Comparison of ENCODE assay signal across 17 cellular contexts in genomic region chr5:2184563-2185540, GRCh38.
"Had no signal": no experiment of that assay in that cellular context is flagged by ENCODE, and none has a peak within 500 bp of the region (broad histone marks: within the 10 kb centered on the region; RNA-seq: fewer than 3 reads in every experiment).

No MANE protein-coding gene starts in this region.

- ATAC-seq: esophagus mucosa, T-cell had no signal

- H3K27ac Mint-ChIP-seq: activated CD4-positive, alpha-beta T cell treated with anti-CD3 and anti-CD28 coated beads, Interleukin-2, amount 10 ng/mL, durations not matched to agents 7 days and 5 days; activated naive CD4-positive, alpha-beta T cell treated with anti-CD3 and anti-CD28 coated beads, Interleukin-2, amount 50 U/mL, for 24 hours had no signal

- H3K27ac ChIP-seq: cardiac muscle cell, hepatocyte had no signal

- H3K36me3 ChIP-seq: adrenal gland, cardiac muscle cell had no signal

- DNase-seq: activated CD4-positive, alpha-beta T cell treated with anti-CD3 and anti-CD28 coated beads, Interleukin-2, amount 10 ng/mL, durations not matched to agents 7 days and 5 days; activated effector memory CD4-positive, alpha-beta T cell treated with Interleukin-2 at 50 U/mL for 16 hours; midbrain; right cardiac atrium; SK-N-SH; small intestine; stimulated activated CD4-positive, alpha-beta T cell treated with anti-CD3 and anti-CD28 coated beads, Interleukin-4, amount 100 ng/mL, for 4 hours; stimulated activated CD8-positive, alpha-beta memory T cell treated with anti-CD3 and anti-CD28 coated beads, Interleukin-4, amount 100 ng/mL, for 48 hours; stimulated activated naive CD4-positive, alpha-beta T cell treated with Interleukin-2 at 50 U/mL for 16 hours; T-cell; T-helper 9 cell; trophoblast cell had no signal

- H3K4me1 Mint-ChIP-seq: activated CD4-positive, alpha-beta T cell treated with anti-CD3 and anti-CD28 coated beads, Interleukin-2, amount 10 ng/mL, durations not matched to agents 7 days and 5 days; activated naive CD4-positive, alpha-beta T cell treated with anti-CD3 and anti-CD28 coated beads, Interleukin-2, amount 50 U/mL, for 24 hours; T-cell had no signal

- H3K9me3 ChIP-seq: adrenal gland, SK-N-SH had no signal

- H3K27me3 ChIP-seq: adrenal gland, cardiac muscle cell, hepatocyte had no signal

- H3K9me3 Mint-ChIP-seq: activated CD4-positive, alpha-beta T cell treated with anti-CD3 and anti-CD28 coated beads, Interleukin-2, amount 10 ng/mL, durations not matched to agents 7 days and 5 days; activated naive CD4-positive, alpha-beta T cell treated with anti-CD3 and anti-CD28 coated beads, Interleukin-2, amount 50 U/mL, for 24 hours; T-cell had no signal

- H3K4me1 ChIP-seq: adrenal gland had no signal

- H3K27me3 Mint-ChIP-seq: activated CD4-positive, alpha-beta T cell treated with anti-CD3 and anti-CD28 coated beads, Interleukin-2, amount 10 ng/mL, durations not matched to agents 7 days and 5 days had no signal

- H3K36me3 Mint-ChIP-seq: activated naive CD4-positive, alpha-beta T cell treated with anti-CD3 and anti-CD28 coated beads, Interleukin-2, amount 50 U/mL, for 24 hours; T-cell had no signal

- H3K4me3 Mint-ChIP-seq: activated CD4-positive, alpha-beta T cell treated with anti-CD3 and anti-CD28 coated beads, Interleukin-2, amount 10 ng/mL, durations not matched to agents 7 days and 5 days; activated naive CD4-positive, alpha-beta T cell treated with anti-CD3 and anti-CD28 coated beads, Interleukin-2, amount 50 U/mL, for 24 hours; T-cell had no signal

- H3K9ac ChIP-seq: SK-N-SH had no signal

- H3K4me3 ChIP-seq: adrenal gland, cardiac muscle cell, hepatocyte had no signal
